In the genomic region with DNA sequence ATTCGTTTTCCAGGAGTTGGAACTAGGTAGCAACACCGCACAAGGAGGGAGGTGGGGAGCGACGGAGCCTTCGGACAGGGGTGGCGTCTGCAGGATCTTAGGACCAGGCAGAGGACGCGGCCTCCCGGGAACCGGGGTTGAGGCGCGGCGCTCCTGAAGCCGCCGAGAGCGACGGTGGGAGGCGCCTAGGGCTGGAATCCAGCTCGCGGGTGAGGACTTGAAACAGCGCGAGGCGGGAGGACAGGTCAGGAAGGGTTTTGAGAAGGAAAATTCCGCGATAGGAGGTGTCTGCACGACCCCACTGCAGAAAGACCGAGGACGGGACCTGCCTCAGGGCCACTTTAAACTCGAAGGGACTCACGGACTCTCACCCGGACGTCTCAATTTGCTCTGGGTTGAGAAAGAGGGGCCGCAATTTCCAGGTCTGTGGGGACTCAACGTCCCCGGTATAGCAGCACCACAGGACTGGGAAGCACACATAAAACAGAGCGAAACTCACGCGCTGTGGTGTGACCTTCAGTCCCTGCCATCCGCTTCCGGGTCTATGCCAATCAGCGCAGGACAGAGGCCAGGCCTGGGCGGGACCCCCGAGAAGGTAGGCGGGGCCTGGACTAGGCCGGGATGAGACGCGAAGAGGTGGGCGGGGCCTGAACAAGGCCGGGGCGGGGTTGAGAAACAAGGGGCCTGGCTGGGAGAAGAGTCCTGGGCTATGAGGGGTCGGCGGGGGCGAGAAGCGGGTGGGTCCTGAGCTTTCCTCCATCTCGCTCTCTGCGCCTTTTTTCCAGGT, we compare ENCODE assay signal across 8 cellular contexts. TPM values are rescaled to one million over a fixed set of nuclear protein-coding genes. Genes with fewer than 3 reads are reported as not detected.
DNase-seq lines count a peak whose midpoint lies in the region; ATAC-seq and TF ChIP-seq lines count a peak whose summit lies in the region.

A gene (minus strand): TSS at position 487 of the 787 bp plus-strand sequence. CDS start 7,380 bp downstream, outside the sequence.

- H3K9me2 ChIP-seq in PC-9 (ENCODE audit: insufficient read depth) = no peaks in the 10 kb centered on the region

- TSS peak; percentile 56 for BruUV-seq in PC-9 (replicated peaks; lab: Mats Ljungman, UMichigan)

- no peaks in the 10 kb centered on the region for H4K20me1 ChIP-seq in PC-9 (ENCODE audit: insufficient read depth)

- H3K36me3 Mint-ChIP-seq in CD4-positive, CD25-positive, alpha-beta regulatory T cell = peaks cover 18% of the 10 kb centered on the region
- H3K36me3 Mint-ChIP-seq in activated T-helper 1 cell treated with anti-CD3 and anti-CD28 coated beads, Interleukin-12 subunit alpha, Interleukin-12 subunit beta, Interleukin-2, Interleukin-4 antibody, amounts not matched to agents 30 ng/mL and 10 ng/mL and 1 ng/mL, durations not matched to agents 14 hours and 24 hours and 36 hours (ENCODE audit: low read depth) = peaks cover 22% of the 10 kb centered on the region
- H3K36me3 Mint-ChIP-seq in nephron (ENCODE audit: low read depth) = peaks cover 29% of the 10 kb centered on the region

- DNase-seq in CD4-positive, CD25-positive, alpha-beta regulatory T cell = peak; percentile 81 to 89 (median 85)
- DNase-seq in HK-2 (ENCODE audit: unreplicated experiment) (peak; percentile 91), PC-9 (peak; percentile 86 to 97), fibroblast of mammary gland (ENCODE audit: low read depth) (peak; percentile 91)
- peak; percentile 90 for DNase-seq in activated T-helper 1 cell treated with anti-CD3 and anti-CD28 coated beads, Interleukin-12 subunit alpha, Interleukin-12 subunit beta, Interleukin-2, Interleukin-4 antibody, amounts not matched to agents 30 ng/mL and 10 ng/mL and 1 ng/mL, durations not matched to agents 14 hours and 24 hours and 36 hours (ENCODE audit: low spot score)
- peak; percentile 93 for DNase-seq in stimulated activated naive CD8-positive, alpha-beta T cell treated with anti-CD3 and anti-CD28 coated beads, Interleukin-15, Interleukin-2, amounts not matched to agents 100 U/mL and 50 U/mL, for 24 hours

- H3K79me2 ChIP-seq in PC-9 (ENCODE audit: low read depth) = peaks cover 25% of the 10 kb centered on the region

- intact Hi-C loops in PC-9 (cut with micrococcal nuclease; ENCODE audit: unreplicated experiment) = loop anchor here (1.0 to 5.0 kb wide), 5 partner anchors 25 to 95 kb away; a partner anchor contains a TSS
- intact Hi-C loops in activated T-helper 1 cell treated with anti-CD3 and anti-CD28 coated beads, Interleukin-12 subunit alpha, Interleukin-12 subunit beta, Interleukin-2, Interleukin-4 antibody, amounts not matched to agents 30 ng/mL and 10 ng/mL and 1 ng/mL, durations not matched to agents 14 hours and 24 hours and 36 hours (cut with micrococcal nuclease) = loop anchor here (1.0 to 2.0 kb wide), 11 partner anchors 25 to 628 kb away; a partner anchor contains a TSS

- H3K27me3 ChIP-seq in CD4-positive, CD25-positive, alpha-beta regulatory T cell (ENCODE audit: control insufficient read depth, insufficient read depth, low read length) = no peaks in the 10 kb centered on the region
- no peaks in the 10 kb centered on the region for H3K27me3 ChIP-seq in PC-9 (ENCODE audit: insufficient read depth, low read depth)

- peak; percentile 100 for ATAC-seq in CD4-positive, CD25-positive, alpha-beta regulatory T cell (ENCODE audit: low read depth in 2 of 2)
- peak; percentile 98 for ATAC-seq in GM19438 (IDR thresholded peaks at IDR 0.05; ENCODE audit: low read depth, unreplicated experiment)
- ATAC-seq in stimulated activated naive CD8-positive, alpha-beta T cell treated with anti-CD3 and anti-CD28 coated beads, Interleukin-15, Interleukin-2, amounts not matched to agents 100 U/mL and 50 U/mL, for 24 hours = peak; percentile 100

- peak within 1 kb of the TSS; percentile 93 to 95 (median 94) for H3K4me3 Mint-ChIP-seq in CD4-positive, CD25-positive, alpha-beta regulatory T cell
- H3K4me3 Mint-ChIP-seq in activated T-helper 1 cell treated with anti-CD3 and anti-CD28 coated beads, Interleukin-12 subunit alpha, Interleukin-12 subunit beta, Interleukin-2, Interleukin-4 antibody, amounts not matched to agents 30 ng/mL and 10 ng/mL and 1 ng/mL, durations not matched to agents 14 hours and 24 hours and 36 hours = peak within 1 kb of the TSS; percentile 92
- peak within 1 kb of the TSS; percentile 97 to 99 (median 98) for H3K4me3 Mint-ChIP-seq in nephron

- H3K36me3 ChIP-seq in CD4-positive, CD25-positive, alpha-beta regulatory T cell (ENCODE audit: control insufficient read depth, insufficient read depth, low read length) = no peaks in the 10 kb centered on the region
- peaks cover 21% of the 10 kb centered on the region for H3K36me3 ChIP-seq in PC-9 (ENCODE audit: low read depth)

- H3K9me3 ChIP-seq in CD4-positive, CD25-positive, alpha-beta regulatory T cell (ENCODE audit: control insufficient read depth in 2 of 2, low read length in 2 of 2) = no peaks in the 10 kb centered on the region
- peaks cover 20% of the 10 kb centered on the region for H3K9me3 ChIP-seq in PC-9 (ENCODE audit: insufficient read depth, low read depth)

- CTCF ChIA-PET in PC-9 (lab: Charles Lee) = no interaction called here

- peak within 1 kb of the TSS; percentile 86 for H3K4me3 ChIP-seq in CD4-positive, CD25-positive, alpha-beta regulatory T cell (ENCODE audit: low read depth, low read length)
- peak within 1 kb of the TSS; percentile 84 for H3K4me3 ChIP-seq in PC-9
- peak within 1 kb of the TSS; percentile 91 for H3K4me3 ChIP-seq in fibroblast of mammary gland (ENCODE audit: control insufficient read depth, low read depth, low read length)

- H3K4me1 Mint-ChIP-seq in CD4-positive, CD25-positive, alpha-beta regulatory T cell = peaks cover 0 to 34% (median 10%) of the 10 kb centered on the region in 4 donors
- H3K4me1 Mint-ChIP-seq in activated T-helper 1 cell treated with anti-CD3 and anti-CD28 coated beads, Interleukin-12 subunit alpha, Interleukin-12 subunit beta, Interleukin-2, Interleukin-4 antibody, amounts not matched to agents 30 ng/mL and 10 ng/mL and 1 ng/mL, durations not matched to agents 14 hours and 24 hours and 36 hours (ENCODE audit: low read depth) = peaks cover 4% of the 10 kb centered on the region
- peaks cover 23% of the 10 kb centered on the region for H3K4me1 Mint-ChIP-seq in nephron

- H3K9me3 Mint-ChIP-seq in CD4-positive, CD25-positive, alpha-beta regulatory T cell = peaks cover 0 to 16% (median 2%) of the 10 kb centered on the region in 7 donors
- H3K9me3 Mint-ChIP-seq in activated T-helper 1 cell treated with anti-CD3 and anti-CD28 coated beads, Interleukin-12 subunit alpha, Interleukin-12 subunit beta, Interleukin-2, Interleukin-4 antibody, amounts not matched to agents 30 ng/mL and 10 ng/mL and 1 ng/mL, durations not matched to agents 14 hours and 24 hours and 36 hours = peaks cover 21% of the 10 kb centered on the region
- no peaks in the 10 kb centered on the region for H3K9me3 Mint-ChIP-seq in nephron

- peak within 1 kb of the TSS; percentile 99 for H2AFZ ChIP-seq in PC-9

- H3K4me1 ChIP-seq in CD4-positive, CD25-positive, alpha-beta regulatory T cell (ENCODE audit: control insufficient read depth, insufficient read depth, low read length, poor library complexity, severe bottlenecking) = peaks cover 18% of the 10 kb centered on the region
- peaks cover 9% of the 10 kb centered on the region; the same call in 1 of the 2 replicates for H3K4me1 ChIP-seq in PC-9 (replicated peaks; ENCODE audit: insufficient read depth)

- H3K27ac Mint-ChIP-seq in CD4-positive, CD25-positive, alpha-beta regulatory T cell = peak within 1 kb of the TSS; percentile 84 to 95 (median 88)
- peak within 1 kb of the TSS; percentile 87 for H3K27ac Mint-ChIP-seq in activated T-helper 1 cell treated with anti-CD3 and anti-CD28 coated beads, Interleukin-12 subunit alpha, Interleukin-12 subunit beta, Interleukin-2, Interleukin-4 antibody, amounts not matched to agents 30 ng/mL and 10 ng/mL and 1 ng/mL, durations not matched to agents 14 hours and 24 hours and 36 hours
- H3K27ac Mint-ChIP-seq in nephron = peak within 1 kb of the TSS; percentile 95 to 97 (median 95)

- POLR2A ChIA-PET in PC-9 (lab: Charles Lee; ENCODE audit: unreplicated experiment) = interaction anchor here (0.6 kb wide), 1 partner anchor 47 kb away, joined by 3 read pairs; no protein-coding TSS in a partner anchor

- H3K27me3 Mint-ChIP-seq in CD4-positive, CD25-positive, alpha-beta regulatory T cell = no peaks in the 10 kb centered on the region
- no peaks in the 10 kb centered on the region for H3K27me3 Mint-ChIP-seq in activated T-helper 1 cell treated with anti-CD3 and anti-CD28 coated beads, Interleukin-12 subunit alpha, Interleukin-12 subunit beta, Interleukin-2, Interleukin-4 antibody, amounts not matched to agents 30 ng/mL and 10 ng/mL and 1 ng/mL, durations not matched to agents 14 hours and 24 hours and 36 hours (ENCODE audit: insufficient read depth)
- no peaks in the 10 kb centered on the region for H3K27me3 Mint-ChIP-seq in nephron (ENCODE audit: low read depth)

- TF ChIP-seq CTCF in PC-9 (conservative IDR thresholded peaks at IDR 0.05) (no peak), fibroblast of mammary gland (conservative IDR thresholded peaks at IDR 0.05; ENCODE audit: control insufficient read depth, insufficient read depth, low read depth, low read length) (no peak), nephron (IDR thresholded peaks at IDR 0.05; ENCODE audit: unreplicated experiment in 3 of 3) (no peak)

- H3F3A ChIP-seq in PC-9 (ENCODE audit: insufficient read depth, low read depth) = peaks cover 16% of the 10 kb centered on the region; the same call in 1 of the 2 replicates

- H3K27ac ChIP-seq in CD4-positive, CD25-positive, alpha-beta regulatory T cell (ENCODE audit: insufficient read depth, low read length, poor library complexity, severe bottlenecking) = peak within 1 kb of the TSS; percentile 65
- H3K27ac ChIP-seq in PC-9 = peak within 1 kb of the TSS; percentile 86

- H3K4me2 ChIP-seq in PC-9 = peak within 1 kb of the TSS; percentile 81

RNA-seq across cellular contexts. Expression of the gene that starts here (rescaled TPM):
- total RNA-seq in CD4-positive, CD25-positive, alpha-beta regulatory T cell = 5.6 TPM
- polyA plus RNA-seq in CD4-positive, CD25-positive, alpha-beta regulatory T cell = 1 to 10 TPM; 1.3 to 5.4 (median 1.8) TPM
- 18.5 and 24.9 TPM in 2 replicates for total RNA-seq in PC-9 (2021)
- 10.5 and 11.0 TPM in 2 replicates for total RNA-seq in activated T-helper 1 cell treated with anti-CD3 and anti-CD28 coated beads, Interleukin-12 subunit alpha, Interleukin-12 subunit beta, Interleukin-2, Interleukin-4 antibody, amounts not matched to agents 30 ng/mL and 10 ng/mL and 1 ng/mL, durations not matched to agents 14 hours and 24 hours and 36 hours

Comparison
In these comparisons a context has a peak if more than half of its experiments do, and no peak if none do; other contexts are left out.
1. Peak in every context shown above with its lines: DNase-seq, ATAC-seq, H3K4me3 ChIP-seq and H3K27ac ChIP-seq.